Comparison of ENCODE assay signal across 1 cellular context in genomic region chr6:85405175-85405852, GRCh38.
TF ChIP-seq lines count a peak whose summit lies in the region.

No MANE protein-coding gene starts in this region.

TF ChIP-seq in HepG2, 621 proteins besides CTCF, POLR2A, EP300 and RAD21 (continued from another document and continues in another):
- TF ChIP-seq RNF219 (CRISPR knock-in tag; IDR thresholded peaks at IDR 0.05) (no peak), SUZ12 (IDR thresholded peaks at IDR 0.05; ENCODE audit: low read depth, low read length) (no peak), KLF6 (CRISPR knock-in tag; IDR thresholded peaks at IDR 0.05) (no peak), CBX5 (CRISPR knock-in tag; IDR thresholded peaks at IDR 0.05; ENCODE audit: borderline replicate concordance) (peak; percentile 34; the same call in 1 of the 2 replicates), ZBTB49 (CRISPR knock-in tag; IDR thresholded peaks at IDR 0.05; ENCODE audit: borderline replicate concordance) (no peak), POGK (CRISPR knock-in tag; conservative IDR thresholded peaks at IDR 0.05) (peak; percentile 59), ZNF251 (CRISPR knock-in tag; IDR thresholded peaks at IDR 0.05) (no peak), THAP11 (CRISPR knock-in tag; IDR thresholded peaks at IDR 0.05) (peak; percentile 68), ZNF639 (CRISPR knock-in tag; conservative IDR thresholded peaks at IDR 0.05) (no peak), SP1 (IDR thresholded peaks at IDR 0.05) (no peak), SP1 (CRISPR knock-in tag; IDR thresholded peaks at IDR 0.05) (no peak), ZNF264 (CRISPR knock-in tag; IDR thresholded peaks at IDR 0.05) (no peak; the same call in 1 of the 2 replicates), MTA1 (CRISPR knock-in tag; IDR thresholded peaks at IDR 0.05; ENCODE audit: borderline replicate concordance) (peak; percentile 73; the same call in 1 of the 2 replicates), FUBP1 (CRISPR knock-in tag; IDR thresholded peaks at IDR 0.05; ENCODE audit: borderline replicate concordance) (0 out of 2 replicates have a peak, but pooled peaks have one; percentile 51), KLF9 (CRISPR knock-in tag; IDR thresholded peaks at IDR 0.05; ENCODE audit: low read depth) (no peak), PRDM15 (CRISPR knock-in tag; IDR thresholded peaks at IDR 0.05) (no peak), CENPT (CRISPR knock-in tag; IDR thresholded peaks at IDR 0.05; ENCODE audit: low read depth) (no peak), ZNF34 (CRISPR knock-in tag; IDR thresholded peaks at IDR 0.05; ENCODE audit: borderline replicate concordance) (no peak), KLF15 (CRISPR knock-in tag; IDR thresholded peaks at IDR 0.05; ENCODE audit: borderline replicate concordance) (no peak), ZNF607 (CRISPR knock-in tag; IDR thresholded peaks at IDR 0.05; ENCODE audit: borderline replicate concordance) (no peak), MLX (CRISPR knock-in tag; IDR thresholded peaks at IDR 0.05) (0 out of 2 replicates have a peak, but pooled peaks have one; percentile 30), ZSCAN25 (CRISPR knock-in tag; IDR thresholded peaks at IDR 0.05) (peak; percentile 54; the same call in 1 of the 2 replicates), CREBL2 (CRISPR knock-in tag; IDR thresholded peaks at IDR 0.05; ENCODE audit: borderline replicate concordance) (no peak), ZNF337 (CRISPR knock-in tag; IDR thresholded peaks at IDR 0.05; ENCODE audit: borderline replicate concordance, low read depth) (no peak), ZNF883 (CRISPR knock-in tag; IDR thresholded peaks at IDR 0.05; ENCODE audit: not compliant biosample characterization) (no peak), MBD4 (IDR thresholded peaks at IDR 0.05; ENCODE audit: borderline replicate concordance, low read length) (no peak), ZUFSP (CRISPR knock-in tag; IDR thresholded peaks at IDR 0.05; ENCODE audit: borderline replicate concordance) (no peak), ZNF746 (CRISPR knock-in tag; IDR thresholded peaks at IDR 0.05) (no peak), PAF1 (CRISPR knock-in tag; IDR thresholded peaks at IDR 0.05) (no peak), BRD4 (CRISPR knock-in tag; IDR thresholded peaks at IDR 0.05) (0 out of 2 replicates have a peak, but pooled peaks have one; percentile 11), ZBTB1 (CRISPR knock-in tag; IDR thresholded peaks at IDR 0.05; ENCODE audit: borderline replicate concordance) (no peak), ZNF792 (CRISPR knock-in tag; IDR thresholded peaks at IDR 0.05) (peak; percentile 36; the same call in 1 of the 2 replicates), ZSCAN9 (CRISPR knock-in tag; IDR thresholded peaks at IDR 0.05; ENCODE audit: borderline replicate concordance) (no peak), HDAC1 (CRISPR knock-in tag; IDR thresholded peaks at IDR 0.05) (no peak), HHEX (CRISPR knock-in tag; IDR thresholded peaks at IDR 0.05) (no peak), ZNF569 (CRISPR knock-in tag; IDR thresholded peaks at IDR 0.05; ENCODE audit: borderline replicate concordance) (no peak; the same call in 1 of the 2 replicates), ZNF546 (CRISPR knock-in tag; conservative IDR thresholded peaks at IDR 0.05) (no peak), MXI1 (IDR thresholded peaks at IDR 0.05; ENCODE audit: borderline replicate concordance, low read depth, low read length) (peak; percentile 16; the same call in 1 of the 3 replicates), HCFC1 (IDR thresholded peaks at IDR 0.05; ENCODE audit: low read depth, low read length) (no peak), ATRX (CRISPR knock-in tag; IDR thresholded peaks at IDR 0.05; ENCODE audit: borderline replicate concordance) (no peak), SMC3 (IDR thresholded peaks at IDR 0.05; ENCODE audit: low read length) (peak; percentile 40; the same call in 1 of the 2 replicates), TCF7L2 (IDR thresholded peaks at IDR 0.05; ENCODE audit: low read depth, low read length) (no peak), NCOR1 (IDR thresholded peaks at IDR 0.05; ENCODE audit: borderline replicate concordance, low read length) (peak; percentile 91; the same call in 1 of the 2 replicates), MYC (CRISPR knock-in tag; IDR thresholded peaks at IDR 0.05; ENCODE audit: borderline replicate concordance) (no peak), ZSCAN20 (CRISPR knock-in tag; IDR thresholded peaks at IDR 0.05; ENCODE audit: borderline replicate concordance) (peak; percentile 61; the same call in 1 of the 2 replicates), ZNF782 (CRISPR knock-in tag; IDR thresholded peaks at IDR 0.05; ENCODE audit: borderline replicate concordance) (no peak; the same call in 1 of the 2 replicates), SNRNP70 (IDR thresholded peaks at IDR 0.05; ENCODE audit: low read depth, low read length) (no peak), AKAP8 (CRISPR knock-in tag; IDR thresholded peaks at IDR 0.05) (no peak), FOXM1 (CRISPR knock-in tag; IDR thresholded peaks at IDR 0.05) (no peak), ZFAT (CRISPR knock-in tag; conservative IDR thresholded peaks at IDR 0.05) (no peak)
